Comparison of ENCODE assay signal across 19 cellular contexts in the genomic region with DNA sequence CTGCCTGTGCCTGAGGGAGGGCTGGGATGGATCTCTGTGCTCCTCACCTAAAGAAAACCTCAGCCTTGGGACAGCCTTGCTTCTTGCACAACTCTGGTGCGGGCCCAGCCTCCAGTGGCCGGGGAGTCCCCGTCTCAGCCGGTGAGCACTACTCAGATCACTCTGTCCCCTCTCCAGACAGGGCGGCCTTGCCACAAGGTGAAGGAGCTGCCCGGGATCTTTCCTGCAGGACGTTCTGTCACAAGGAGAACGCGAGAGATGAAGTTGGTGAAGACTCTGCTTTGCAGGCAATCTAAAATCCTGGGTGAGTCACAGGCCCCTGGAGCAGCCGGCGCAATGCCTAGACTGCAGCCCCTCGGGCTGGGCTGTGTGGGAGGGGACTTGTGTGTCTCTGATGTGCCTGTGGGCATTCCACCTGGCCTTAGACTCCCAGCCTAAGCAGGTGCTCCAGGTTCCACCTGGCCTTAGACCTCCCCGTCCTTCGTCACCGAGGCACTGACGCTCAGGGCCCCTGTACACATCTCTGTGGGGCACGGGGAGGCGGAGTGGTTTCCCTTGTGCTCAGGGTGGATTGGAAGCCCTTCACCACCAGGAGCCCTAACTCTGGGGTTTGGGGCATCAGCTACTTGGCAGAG. TPM values are rescaled to one million over a fixed set of nuclear protein-coding genes. Genes with fewer than 3 reads are reported as not detected.
DNase-seq lines count a peak whose midpoint lies in the region; ATAC-seq, FAIRE-seq and TF ChIP-seq lines count a peak whose summit lies in the region.
"Had no signal": no experiment of that assay in that cellular context is flagged by ENCODE, and none has a peak within 500 bp of the region (broad histone marks: within the 10 kb centered on the region; RNA-seq: fewer than 3 reads in every experiment).

No MANE protein-coding gene starts in this region.

- in situ Hi-C loops in Panc1 (cut with HindIII; ENCODE audit: low pct_unique_long_range_greater_than_20kb, low sequenced_read_pairs), result no loop called here

- no peak for ATAC-seq in Right ventricle myocardium superior (ENCODE audit: poor library complexity)
- peak; percentile 46 for ATAC-seq in Panc1
- ATAC-seq in GM21786 (IDR thresholded peaks at IDR 0.05; ENCODE audit: unreplicated experiment), result no peak

- TF ChIP-seq POLR2A in spleen (IDR thresholded peaks at IDR 0.05), result no peak

- H3K4me3 ChIP-seq in Panc1 (ENCODE audit: low read depth in 2 of 2, low read length in 2 of 2) (no peak overlapping the region), kidney (ENCODE audit: low read length in 2 of 2) (no peak overlapping the region), spleen (no peak overlapping the region), Karpas-422 (ENCODE audit: low read length) (no peak overlapping the region)
- H3K4me3 ChIP-seq: BLaER1 treated with 17β-estradiol and CSF1 and Interleukin-3, amounts not matched to agents 10 nM and 100 nM had no signal

- TF ChIP-seq CTCF in Panc1 (IDR thresholded peaks at IDR 0.05) (no peak), kidney (IDR thresholded peaks at IDR 0.05; ENCODE audit: borderline replicate concordance, extremely low read depth, insufficient read depth) (no peak), spleen (IDR thresholded peaks at IDR 0.05 in 8 of 11, conservative IDR thresholded peaks at IDR 0.05 in 3 of 11) (no peak)

- H3K36me3 ChIP-seq in Panc1 (ENCODE audit: control insufficient read depth, insufficient read depth, low read length) (no peaks in the 10 kb centered on the region), kidney (ENCODE audit: control insufficient read depth in 1 of 2, insufficient read depth in 2 of 2, low read length in 2 of 2) (no peaks in the 10 kb centered on the region), spleen (no peaks in the 10 kb centered on the region), Karpas-422 (ENCODE audit: insufficient read depth, low read length) (no peaks in the 10 kb centered on the region)
- H3K36me3 ChIP-seq: BLaER1 treated with 17β-estradiol and CSF1 and Interleukin-3, amounts not matched to agents 10 nM and 100 nM had no signal

- POLR2A ChIA-PET in Panc1 (lab: Charles Lee), result no interaction called here

- no TSS peak for BruUV-seq in Panc1 (replicated peaks; lab: Mats Ljungman, UMichigan)

- H3K27ac ChIP-seq in Panc1 (ENCODE audit: low read length) (no peak overlapping the region), kidney (ENCODE audit: low read depth in 2 of 2, low read length in 2 of 2) (no peak overlapping the region), spleen (no peak overlapping the region), Karpas-422 (ENCODE audit: low read length) (no peak overlapping the region)
- H3K27ac ChIP-seq: BLaER1 treated with 17β-estradiol and CSF1 and Interleukin-3, amounts not matched to agents 10 nM and 100 nM had no signal

- H3K4me2 ChIP-seq in Karpas-422 (ENCODE audit: low read depth, low read length, poor library complexity, severe bottlenecking), result no peak overlapping the region
- H3K4me2 ChIP-seq: BLaER1 treated with 17β-estradiol and CSF1 and Interleukin-3, amounts not matched to agents 10 nM and 100 nM had no signal

- DNase-seq in Right ventricle myocardium superior, result peak; percentile 20
- no peak for DNase-seq in cardiac septum (ENCODE audit: low spot score)
- no peak for DNase-seq in Panc1 (ENCODE audit: low read depth, low spot score)
- peak; percentile 56 for DNase-seq in kidney
- DNase-seq in spleen, result peak; percentile 59
- no peak for DNase-seq in Karpas-422
- DNase-seq in NCI-H146 (lab: John Stamatoyannopoulos, UW), result no peak
- DNase-seq: 8988T; AML-193; CD4-positive, CD25-positive, alpha-beta regulatory T cell; DMS53; GF-D8; HCEC 1CT; HFFc6 had no signal

- H3K9me3 ChIP-seq in Panc1 (ENCODE audit: control insufficient read depth, insufficient read depth, low read depth, low read length), result no peaks in the 10 kb centered on the region
- peaks cover 0 to 4% of the 10 kb centered on the region in 2 donors for H3K9me3 ChIP-seq in kidney (ENCODE audit: control insufficient read depth in 1 of 2, low read length in 2 of 2)
- peaks cover 0 to 12% (median 0%) of the 10 kb centered on the region in 8 donors for H3K9me3 ChIP-seq in spleen
- no peaks in the 10 kb centered on the region for H3K9me3 ChIP-seq in Karpas-422 (ENCODE audit: low read length)

- H4K20me1 ChIP-seq in Karpas-422 (ENCODE audit: insufficient read depth, low read depth, low read length), result 0 out of 2 replicates have a peak, but pooled peaks cover 5% of the 10 kb centered on the region

- FAIRE-seq in kidney (lab: Jason Lieb, UNC), result no peak
- FAIRE-seq: GM19239, H1, HTR-8/SVneo had no signal

- H3K9ac ChIP-seq in kidney (ENCODE audit: low read length in 2 of 2), result no peak overlapping the region
- H3K9ac ChIP-seq in Karpas-422 (ENCODE audit: low read length), result no peak overlapping the region
- H3K9ac ChIP-seq: BLaER1 treated with 17β-estradiol and CSF1 and Interleukin-3, amounts not matched to agents 10 nM and 100 nM had no signal

- no peak overlapping the region for H2AFZ ChIP-seq in Karpas-422 (ENCODE audit: low read length)

- intact Hi-C loops in Right ventricle myocardium superior (cut with DNase I) (no loop called here), cardiac septum (cut with DNase I) (no loop called here), Panc1 (cut with micrococcal nuclease; ENCODE audit: unreplicated experiment) (no loop called here), kidney (cut with DNase I) (no loop called here), spleen (cut with DNase I; ENCODE audit: low total_unique reads) (no loop called here)

- H3K4me1 ChIP-seq in Panc1 (ENCODE audit: control insufficient read depth, insufficient read depth, low read length), result no peaks in the 10 kb centered on the region
- H3K4me1 ChIP-seq in kidney (ENCODE audit: control insufficient read depth in 1 of 2, insufficient read depth in 1 of 2, low read depth in 1 of 2, low read length in 2 of 2), result no peaks in the 10 kb centered on the region
- no peaks in the 10 kb centered on the region for H3K4me1 ChIP-seq in spleen
- H3K4me1 ChIP-seq in Karpas-422 (ENCODE audit: low read length), result no peaks in the 10 kb centered on the region

- H3K9me2 ChIP-seq in Karpas-422 (replicated peaks; ENCODE audit: insufficient read depth, low read length), result no peaks in the 10 kb centered on the region

- no peaks in the 10 kb centered on the region for H3K79me2 ChIP-seq in Karpas-422 (ENCODE audit: low read length)

- H3K27me3 ChIP-seq in Panc1 (ENCODE audit: control insufficient read depth, insufficient read depth, low read length) (no peaks in the 10 kb centered on the region), spleen (replicated peaks in 1 of 7) (peaks cover 0 to 69% (median 0%) of the 10 kb centered on the region in 7 donors), Karpas-422 (ENCODE audit: low read length) (no peaks in the 10 kb centered on the region)

- 86 to 93% (median 89%) methylated on average over 7 to 18 of the region's 18 CpGs for WGBS in spleen, 5 donors

- CTCF ChIA-PET in Panc1 (lab: Charles Lee), result no interaction called here

RNA-seq across cellular contexts. Expression of a gene that starts 15.2 kb away (rescaled TPM):
- total RNA-seq in Right ventricle myocardium superior, result 15.8 TPM
- total RNA-seq in cardiac septum, result 12.1 TPM
- total RNA-seq in Panc1 (2021; ENCODE audit: unreplicated experiment), result 0.18 TPM
- 0.47 TPM for polyA plus RNA-seq in Panc1 (2012; ENCODE audit: insufficient read length)
- total RNA-seq in kidney, result not detected
- polyA plus RNA-seq in kidney (ENCODE audit: insufficient read depth, low read depth, low replicate concordance), result not detected
- not detected for total RNA-seq in spleen
- polyA plus RNA-seq in spleen, result under 1 TPM in 1 of 3 donors, not detected in 2; 0.05 TPM
- not detected in 2 replicates for total RNA-seq in Karpas-422 (2014; rRNA removed; shearing (Covaris generic); ENCODE audit: low replicate concordance)
- total RNA-seq: CD4-positive, CD25-positive, alpha-beta regulatory T cell; HFFc6 had no signal
- polyA plus RNA-seq: CD4-positive, CD25-positive, alpha-beta regulatory T cell had no signal

Comparison
In these comparisons a context has a peak if more than half of its experiments do, and no peak if none do; other contexts are left out.
1. DNase-seq: peak in Right ventricle myocardium superior (single experiment), kidney (single experiment) and spleen (single experiment); none in cardiac septum (single experiment), Panc1 (single experiment), Karpas-422 (single experiment) and NCI-H146 (single experiment).
2. RNA of a gene that starts 15.2 kb away (total RNA-seq): 15.8 TPM in Right ventricle myocardium superior (single experiment) and 12.1 TPM in cardiac septum (single experiment); 0.18 TPM in Panc1 (single experiment), not detected in kidney (single experiment), not detected in spleen and not detected in Karpas-422; every median in the first group is over 10 times any median in the second.